Comparison of ENCODE assay signal across 6 cellular contexts in the genomic region with DNA sequence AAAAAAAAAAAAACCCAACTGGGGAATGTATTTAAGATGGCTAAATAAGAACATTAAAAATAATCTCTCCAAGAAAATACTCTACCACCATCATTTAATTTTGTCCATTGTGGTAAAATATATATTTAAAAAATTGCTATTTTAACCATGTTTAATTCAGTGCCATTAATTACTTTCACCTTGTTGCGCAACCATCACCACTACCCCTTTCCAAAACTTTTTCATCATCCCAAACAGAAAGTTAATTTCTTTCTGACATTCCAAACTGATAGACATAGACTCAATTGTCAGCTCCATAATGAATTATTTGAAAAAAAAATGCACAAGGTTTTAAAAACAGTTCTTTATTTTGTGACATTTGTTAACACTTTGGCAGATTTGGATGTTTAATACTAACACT.
"Had no signal": no experiment of that assay in that cellular context is flagged by ENCODE, and none has a peak within 500 bp of the region (broad histone marks: within the 10 kb centered on the region; RNA-seq: fewer than 3 reads in every experiment).

No MANE protein-coding gene starts in this region.

- FAIRE-seq: HTR-8/SVneo had no signal

- ATAC-seq: GM23338 had no signal

- DNase-seq: H9, HCEC 1CT, Kasumi-1, KG1 had no signal

- H3K4me3 ChIP-seq: GM23338 had no signal

- H3K4me2 ChIP-seq: GM23338 had no signal

- H2AFZ ChIP-seq: GM23338 had no signal
